10 cellular contexts compared by ENCODE assay signal in the genomic region with DNA sequence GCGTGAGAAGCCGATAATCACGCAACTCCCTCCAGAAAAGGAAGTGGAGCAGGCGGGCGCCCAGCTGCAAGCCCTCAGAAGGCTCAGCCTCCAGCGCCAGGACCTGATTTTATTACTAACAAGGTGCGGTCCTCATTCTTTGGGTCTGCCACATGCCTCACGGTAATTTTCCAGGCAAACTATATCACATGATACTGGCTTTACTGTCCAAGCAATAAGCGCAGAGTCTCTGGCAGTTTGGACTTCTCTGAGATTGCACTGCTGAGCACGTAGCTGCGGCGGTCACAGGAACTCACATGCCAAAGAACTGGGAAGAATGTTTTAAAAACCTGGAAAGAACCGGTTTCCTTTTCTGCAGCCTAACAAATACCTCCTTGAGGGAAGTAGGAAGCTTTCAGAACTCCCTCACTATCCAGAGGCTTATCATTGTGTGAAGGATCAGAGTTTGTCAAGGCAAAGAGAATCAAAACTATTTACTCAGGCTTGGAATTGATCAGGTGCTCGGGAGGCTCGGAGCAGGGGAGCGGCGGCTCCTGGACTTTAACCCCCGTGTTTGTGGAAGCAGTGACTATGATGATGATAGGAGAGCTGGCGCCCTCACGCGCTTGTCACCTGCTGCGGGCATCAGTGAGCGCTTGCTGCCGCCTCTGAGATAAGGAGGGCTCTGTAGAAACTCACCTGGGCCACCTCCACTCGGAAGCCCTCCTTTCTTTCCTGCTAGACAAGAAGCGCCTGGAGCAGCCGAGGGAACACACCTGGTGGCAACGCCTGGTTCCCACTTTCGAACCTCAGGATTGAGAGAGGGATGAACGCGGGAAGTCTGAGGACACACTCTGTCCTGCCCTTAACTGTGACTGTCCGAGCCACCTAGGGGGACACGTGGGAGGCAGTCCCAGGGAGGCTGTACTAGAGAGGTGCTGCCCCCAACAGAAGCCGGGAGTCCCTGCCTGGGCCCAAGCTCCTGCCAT. TPM values are rescaled to one million over a fixed set of nuclear protein-coding genes. Genes with fewer than 3 reads are reported as not detected.
DNase-seq lines count a peak whose midpoint lies in the region; TF ChIP-seq lines count a peak whose summit lies in the region.
"Had no signal": no experiment of that assay in that cellular context is flagged by ENCODE, and none has a peak within 500 bp of the region (broad histone marks: within the 10 kb centered on the region; RNA-seq: fewer than 3 reads in every experiment).

No MANE protein-coding gene starts in this region.

- H3K27ac ChIP-seq in A673 (ENCODE audit: low read depth, low read length, poor library complexity, severe bottlenecking), result no peak overlapping the region
- peak overlapping the region; percentile 19 for H3K27ac ChIP-seq in endodermal cell (ENCODE audit: low read depth, low read length)
- H3K27ac ChIP-seq in mucosa of rectum (ENCODE audit: low read depth in 2 of 2, low read length in 2 of 2), result peak overlapping the region; percentile 96 to 97

- H3K27me3 Mint-ChIP-seq in endodermal cell (ENCODE audit: insufficient read depth), result no peaks in the 10 kb centered on the region
- H3K27me3 Mint-ChIP-seq in activated CD4-positive, alpha-beta memory T cell treated with anti-CD3 and anti-CD28 coated beads, Interleukin-2, amount 10 ng/mL, durations not matched to agents 7 days and 5 days, result peaks cover 18% of the 10 kb centered on the region

- peaks cover 33% of the 10 kb centered on the region for H3K9me3 Mint-ChIP-seq in endodermal cell
- peaks cover 12% of the 10 kb centered on the region for H3K9me3 Mint-ChIP-seq in activated CD4-positive, alpha-beta memory T cell treated with anti-CD3 and anti-CD28 coated beads, Interleukin-2, amount 10 ng/mL, durations not matched to agents 7 days and 5 days

- POLR2A ChIA-PET in A673 (lab: Charles Lee; ENCODE audit: low non-redundant PET), result no interaction called here
- POLR2A ChIA-PET in activated CD4-positive, alpha-beta memory T cell treated with anti-CD3 and anti-CD28 coated beads, Interleukin-2, amount 10 ng/mL, durations not matched to agents 7 days and 5 days (lab: Charles Lee), result no interaction called here

- H3K4me1 ChIP-seq in A673 (ENCODE audit: insufficient read depth, low read length, poor library complexity, severe bottlenecking) (no peaks in the 10 kb centered on the region), endodermal cell (ENCODE audit: control insufficient read depth, insufficient read depth, low read length) (peaks cover 13% of the 10 kb centered on the region), mucosa of rectum (ENCODE audit: control insufficient read depth in 2 of 2, insufficient read depth in 2 of 2, low read length in 2 of 2) (peaks cover 34 to 50% of the 10 kb centered on the region in 2 donors)

- WGBS in endodermal cell (ENCODE audit: insufficient coverage in 1 of 2, insufficient read length in 1 of 2), 2 experiments, result 82 to 89% methylated on average over 26 to 34 of the region's 34 CpGs

- H3K36me3 Mint-ChIP-seq in endodermal cell (ENCODE audit: low read depth), result peaks cover 4% of the 10 kb centered on the region
- peaks cover 9% of the 10 kb centered on the region for H3K36me3 Mint-ChIP-seq in activated CD4-positive, alpha-beta memory T cell treated with anti-CD3 and anti-CD28 coated beads, Interleukin-2, amount 10 ng/mL, durations not matched to agents 7 days and 5 days (ENCODE audit: low read depth)

- no TSS peak for BruUV-seq in A673 (replicated peaks; lab: Mats Ljungman, UMichigan)

- H3K27ac Mint-ChIP-seq in endodermal cell, result peak overlapping the region; percentile 92
- H3K27ac Mint-ChIP-seq in activated CD4-positive, alpha-beta memory T cell treated with anti-CD3 and anti-CD28 coated beads, Interleukin-2, amount 10 ng/mL, durations not matched to agents 7 days and 5 days, result no peak overlapping the region
- H3K27ac Mint-ChIP-seq: activated CD8-positive, alpha-beta memory T cell treated with anti-CD3 and anti-CD28 coated beads, Interleukin-2, amount 10 ng/mL, durations not matched to agents 7 days and 5 days had no signal

- H3K4me3 Mint-ChIP-seq in endodermal cell, result peak overlapping the region; percentile 12
- H3K4me3 Mint-ChIP-seq in activated CD4-positive, alpha-beta memory T cell treated with anti-CD3 and anti-CD28 coated beads, Interleukin-2, amount 10 ng/mL, durations not matched to agents 7 days and 5 days, result no peak overlapping the region
- H3K4me3 Mint-ChIP-seq: activated CD8-positive, alpha-beta memory T cell treated with anti-CD3 and anti-CD28 coated beads, Interleukin-2, amount 10 ng/mL, durations not matched to agents 7 days and 5 days had no signal

- H3K4me3 ChIP-seq in A673 (ENCODE audit: low read depth, low read length, poor library complexity, severe bottlenecking) (peak overlapping the region; percentile 24), endodermal cell (ENCODE audit: low read length) (peak overlapping the region; percentile 65), mucosa of rectum (ENCODE audit: low read length in 2 of 2) (peak overlapping the region; percentile 48 to 71)

- H3K9ac ChIP-seq in endodermal cell (ENCODE audit: extremely low read depth, low read length, poor library complexity, severe bottlenecking) (peak overlapping the region; percentile 42), mucosa of rectum (ENCODE audit: low read depth in 1 of 2, low read length in 2 of 2) (peak overlapping the region; percentile 71 to 75)

- H3K27me3 ChIP-seq in A673 (replicated peaks; ENCODE audit: insufficient read depth, low read depth, low read length, poor library complexity), result no peaks in the 10 kb centered on the region
- no peaks in the 10 kb centered on the region for H3K27me3 ChIP-seq in endodermal cell (ENCODE audit: control insufficient read depth, insufficient read depth, low read length, poor library complexity, severe bottlenecking)
- H3K27me3 ChIP-seq in mucosa of rectum (ENCODE audit: control insufficient read depth in 2 of 2, insufficient read depth in 2 of 2, low read length in 2 of 2), result no peaks in the 10 kb centered on the region

- no peak for TF ChIP-seq CTCF in A673 (conservative IDR thresholded peaks at IDR 0.05; ENCODE audit: low read depth, low read length)
- TF ChIP-seq CTCF in endodermal cell (conservative IDR thresholded peaks at IDR 0.05), result peak; percentile 16

- intact Hi-C loops in A673 (cut with micrococcal nuclease; ENCODE audit: unreplicated experiment), result no loop called here

- DNase-seq in A673 (ENCODE audit: low spot score), result peak; percentile 18
- DNase-seq in M059J (ENCODE audit: low read depth), result peak; percentile 32
- DNase-seq in endodermal cell, result peak; percentile 83
- DNase-seq in Kasumi-1 (lab: John Stamatoyannopoulos, UW), result no peak
- DNase-seq in activated CD4-positive, alpha-beta memory T cell treated with anti-CD3 and anti-CD28 coated beads, Interleukin-2, amount 10 ng/mL, durations not matched to agents 7 days and 5 days, result no peak
- DNase-seq in NCI-H128 (lab: John Stamatoyannopoulos, UW; ENCODE audit: unreplicated experiment), result no peak
- no peak for DNase-seq in RKO (ENCODE audit: low spot score)
- DNase-seq: activated CD8-positive, alpha-beta memory T cell treated with anti-CD3 and anti-CD28 coated beads, Interleukin-2, amount 10 ng/mL, durations not matched to agents 7 days and 5 days; hippocampal formation had no signal

- H3K4me1 Mint-ChIP-seq in endodermal cell, result peaks cover 23% of the 10 kb centered on the region
- no peaks in the 10 kb centered on the region for H3K4me1 Mint-ChIP-seq in activated CD4-positive, alpha-beta memory T cell treated with anti-CD3 and anti-CD28 coated beads, Interleukin-2, amount 10 ng/mL, durations not matched to agents 7 days and 5 days
- H3K4me1 Mint-ChIP-seq: activated CD8-positive, alpha-beta memory T cell treated with anti-CD3 and anti-CD28 coated beads, Interleukin-2, amount 10 ng/mL, durations not matched to agents 7 days and 5 days had no signal

- H3K9me3 ChIP-seq in A673 (ENCODE audit: low read depth, low read length, poor library complexity, severe bottlenecking), result peaks cover 16% of the 10 kb centered on the region
- peaks cover 27% of the 10 kb centered on the region for H3K9me3 ChIP-seq in endodermal cell (ENCODE audit: control insufficient read depth, low read length)
- no peaks in the 10 kb centered on the region for H3K9me3 ChIP-seq in mucosa of rectum (ENCODE audit: control insufficient read depth in 2 of 2, low read length in 2 of 2)

- CTCF ChIA-PET in A673 (lab: Charles Lee), result no interaction called here
- CTCF ChIA-PET in activated CD4-positive, alpha-beta memory T cell treated with anti-CD3 and anti-CD28 coated beads, Interleukin-2, amount 10 ng/mL, durations not matched to agents 7 days and 5 days (lab: Charles Lee), result no interaction called here

- no peaks in the 10 kb centered on the region for H3K36me3 ChIP-seq in A673 (ENCODE audit: insufficient read depth, low read length, poor library complexity, severe bottlenecking)
- H3K36me3 ChIP-seq in endodermal cell (ENCODE audit: control insufficient read depth, insufficient read depth, low read length), result no peaks in the 10 kb centered on the region
- no peaks in the 10 kb centered on the region for H3K36me3 ChIP-seq in mucosa of rectum (ENCODE audit: control insufficient read depth in 2 of 2, insufficient read depth in 2 of 2, low read length in 2 of 2)

RNA-seq across cellular contexts. Expression of gene SYNJ2, which starts 27.2 kb away (rescaled TPM):
- 34.5 and 37.0 TPM in 2 replicates for total RNA-seq in A673 (2021)
- total RNA-seq in M059J (2014; rRNA removed; shearing (Covaris generic)), result 40.3 and 50.4 TPM in 2 replicates
- 10 to 100 TPM; 21.2 to 32.8 TPM for total RNA-seq in endodermal cell
- polyA plus RNA-seq in endodermal cell (2013, experiment 1 of 2), result 4.3 TPM
- polyA plus RNA-seq in endodermal cell (2013, experiment 2 of 2), result 4.7 TPM
- 10 to 100 TPM; 36.8 to 39.1 TPM for total RNA-seq in activated CD4-positive, alpha-beta memory T cell treated with anti-CD3 and anti-CD28 coated beads, Interleukin-2, amount 10 ng/mL, durations not matched to agents 7 days and 5 days

Comparison
In these comparisons a context has a peak if more than half of its experiments do, and no peak if none do; other contexts are left out.
1. DNase-seq: peak in A673 (single experiment), M059J (single experiment) and endodermal cell (single experiment); none in Kasumi-1 (0 of 2), activated CD4-positive, alpha-beta memory T cell treated with anti-CD3 and anti-CD28 coated beads, Interleukin-2, amount 10 ng/mL, durations not matched to agents 7 days and 5 days (single experiment), NCI-H128 (single experiment) and RKO (single experiment).
2. Peak in every context shown above with its lines, with median percentiles within 50 percentile points of each other: H3K4me3 ChIP-seq.